11 cellular contexts compared by ENCODE assay signal in genomic region chr6:16694789-16695188, GRCh38.
DNase-seq lines count a peak whose midpoint lies in the region; ATAC-seq and TF ChIP-seq lines count a peak whose summit lies in the region.
"Had no signal": no experiment of that assay in that cellular context is flagged by ENCODE, and none has a peak within 500 bp of the region (broad histone marks: within the 10 kb centered on the region; RNA-seq: fewer than 3 reads in every experiment).

No MANE protein-coding gene starts in this region.

- intact Hi-C loops in mucosa of descending colon (cut with DNase I, micrococcal nuclease) = no loop called here

- TF ChIP-seq CTCF in mucosa of descending colon (IDR thresholded peaks at IDR 0.05) = no peak

- H3K9me3 ChIP-seq in mucosa of descending colon = no peaks in the 10 kb centered on the region
- H3K9me3 ChIP-seq: A549 had no signal

- peak; percentile 55 to 57 for ATAC-seq in activated CD4-positive, CD25-positive, alpha-beta regulatory T cell treated with anti-CD3 and anti-CD28 coated beads, Interleukin-2, amount 50 U/mL, for 24 hours
- peak; percentile 47 for ATAC-seq in GM21447 (IDR thresholded peaks at IDR 0.05; ENCODE audit: unreplicated experiment)
- ATAC-seq in HG03558 (IDR thresholded peaks at IDR 0.05; ENCODE audit: extremely low read depth, unreplicated experiment) = peak; percentile 42
- peak; percentile 66 for ATAC-seq in mucosa of descending colon
- ATAC-seq: A549, left colon had no signal

- no peaks in the 10 kb centered on the region for H3K36me3 ChIP-seq in mucosa of descending colon (ENCODE audit: low read depth)

- H3K4me3 ChIP-seq in mucosa of descending colon = no peak overlapping the region
- H3K4me3 ChIP-seq: A549, smooth muscle cell had no signal

- H3K4me1 ChIP-seq in mucosa of descending colon (ENCODE audit: low read depth) = peaks cover 2% of the 10 kb centered on the region

- DNase-seq in activated CD4-positive, CD25-positive, alpha-beta regulatory T cell (lab: John Stamatoyannopoulos, UW) = no peak
- DNase-seq in mucosa of descending colon (no peak), NCI-H1092 (lab: John Stamatoyannopoulos, UW) (no peak), NCI-H2227 (lab: John Stamatoyannopoulos, UW; ENCODE audit: unreplicated experiment) (no peak)
- no peak for DNase-seq in stimulated activated CD8-positive, alpha-beta memory T cell treated with anti-CD3 and anti-CD28 coated beads, Interleukin-4, amount 100 ng/mL, for 48 hours
- DNase-seq: left colon had no signal
